12 cellular contexts compared by ENCODE assay signal in the genomic region with DNA sequence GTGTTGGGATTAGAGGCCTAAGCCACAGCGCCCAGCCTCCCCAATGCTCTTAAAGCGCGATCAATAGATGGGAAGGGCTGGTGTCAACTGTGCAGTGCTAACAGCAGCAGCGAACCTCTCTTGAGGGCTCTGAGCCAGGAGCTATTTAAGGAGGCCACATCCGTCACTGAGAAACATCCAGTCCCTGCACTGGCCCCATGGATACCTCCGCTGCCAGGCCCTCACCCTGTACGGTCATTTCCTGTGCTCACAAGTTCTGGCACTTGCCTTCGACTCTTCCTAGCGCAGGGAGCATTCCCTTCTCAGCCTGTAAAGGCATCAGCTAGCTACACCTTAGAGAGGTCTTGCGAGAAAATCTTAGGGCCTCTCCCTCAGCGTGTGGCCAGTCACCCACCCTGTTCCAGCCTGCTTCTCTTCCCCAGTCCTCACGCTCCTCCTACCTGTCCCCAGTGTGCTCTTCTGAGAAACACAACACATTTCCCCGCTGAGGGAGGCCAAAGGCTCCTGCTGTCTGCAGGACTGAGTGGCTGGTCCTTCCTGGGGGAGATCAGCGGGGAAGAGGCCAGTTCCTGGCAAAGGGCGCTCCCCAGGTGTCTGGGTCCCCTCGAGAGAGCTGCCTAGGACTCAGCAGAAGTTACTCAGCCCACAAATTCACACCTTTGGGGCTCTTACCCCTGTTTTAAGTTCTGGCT. TPM values are rescaled to one million over a fixed set of nuclear protein-coding genes. Genes with fewer than 3 reads are reported as not detected.
DNase-seq lines count a peak whose midpoint lies in the region; ATAC-seq and TF ChIP-seq lines count a peak whose summit lies in the region.
"Had no signal": no experiment of that assay in that cellular context is flagged by ENCODE, and none has a peak within 500 bp of the region (broad histone marks: within the 10 kb centered on the region; RNA-seq: fewer than 3 reads in every experiment).

No MANE protein-coding gene starts in this region.

- H3K4me1 ChIP-seq in esophagus muscularis mucosa: peaks cover 12 to 24% (median 14%) of the 10 kb centered on the region in 4 donors
- peaks cover 6% of the 10 kb centered on the region for H3K4me1 ChIP-seq in lower lobe of right lung
- peaks cover 0 to 13% (median 7%) of the 10 kb centered on the region in 4 donors for H3K4me1 ChIP-seq in stomach
- H3K4me1 ChIP-seq: BLaER1 had no signal

- peak; percentile 30 for TF ChIP-seq POLR2A in esophagus muscularis mucosa (IDR thresholded peaks at IDR 0.05; ENCODE audit: low read depth)
- TF ChIP-seq POLR2A in stomach (IDR thresholded peaks at IDR 0.05): peak in 1 of 4 donors; percentile 6

- H3K9me3 ChIP-seq in esophagus muscularis mucosa (peaks cover 0 to 10% (median 0%) of the 10 kb centered on the region in 4 donors), lower lobe of right lung (peaks cover 5% of the 10 kb centered on the region), stomach (peaks cover 0 to 5% (median 0%) of the 10 kb centered on the region in 4 donors)
- H3K9me3 ChIP-seq: BLaER1 had no signal

- H3K27me3 ChIP-seq in esophagus muscularis mucosa (no peaks in the 10 kb centered on the region), lower lobe of right lung (ENCODE audit: low read depth) (no peaks in the 10 kb centered on the region), stomach (no peaks in the 10 kb centered on the region)
- H3K27me3 ChIP-seq: BLaER1 had no signal

- peak overlapping the region; percentile 78 to 86 (median 82) for H3K27ac ChIP-seq in esophagus muscularis mucosa (replicated peaks in 1 of 4)
- H3K27ac ChIP-seq in lower lobe of right lung: peak overlapping the region; percentile 77
- peak overlapping the region in 4 of 5 donors; percentile 69 to 86 (median 74) for H3K27ac ChIP-seq in stomach
- H3K27ac ChIP-seq: BLaER1 had no signal

- no peak overlapping the region for H3K4me3 ChIP-seq in esophagus muscularis mucosa
- no peak overlapping the region for H3K4me3 ChIP-seq in lower lobe of right lung
- H3K4me3 ChIP-seq in stomach: no peak overlapping the region
- H3K4me3 ChIP-seq: BLaER1 had no signal

- WGBS in esophagus muscularis mucosa: 38% methylated on average over 16 of the region's 16 CpGs
- WGBS in stomach, 5 donors: 63 to 89% (median 76%) methylated on average over 16 of the region's 16 CpGs

- TF ChIP-seq EP300 in esophagus muscularis mucosa (IDR thresholded peaks at IDR 0.05): no peak
- TF ChIP-seq EP300 in stomach (IDR thresholded peaks at IDR 0.05): peak; percentile 51

- TF ChIP-seq CTCF in esophagus muscularis mucosa (IDR thresholded peaks at IDR 0.05) (no peak), lower lobe of right lung (IDR thresholded peaks at IDR 0.05) (no peak), stomach (IDR thresholded peaks at IDR 0.05) (no peak)

- ATAC-seq in SK-N-SH treated with all-trans-retinoic acid at 6 μM for 48 hours: peak; percentile 72
- peak; percentile 66 to 69 for ATAC-seq in lower lobe of right lung
- no peak for ATAC-seq in HG03457 (IDR thresholded peaks at IDR 0.05; ENCODE audit: unreplicated experiment)
- no peak for ATAC-seq in HG03045 (IDR thresholded peaks at IDR 0.05; ENCODE audit: unreplicated experiment)

- H3K36me3 ChIP-seq in esophagus muscularis mucosa (peaks cover 43 to 75% (median 55%) of the 10 kb centered on the region in 4 donors), lower lobe of right lung (peaks cover 86% of the 10 kb centered on the region), stomach (peaks cover 21 to 92% (median 85%) of the 10 kb centered on the region in 4 donors)

- DNase-seq in esophagus muscularis mucosa (ENCODE audit: extremely low spot score) (no peak), lower lobe of right lung (no peak), stomach (no peak), NCI-H1930 (lab: John Stamatoyannopoulos, UW) (no peak), T-helper 2 cell (no peak)
- DNase-seq: activated CD4-positive, alpha-beta T cell treated with anti-CD3 and anti-CD28 coated beads for 48 hours; NCI-H1105 treated with DMSO at 0.1 percent for 48 hours; NCI-H774 had no signal

- intact Hi-C loops in esophagus muscularis mucosa (cut with DNase I): no loop called here
- intact Hi-C loops in lower lobe of right lung (cut with DNase I): no loop called here
- intact Hi-C loops in stomach (cut with DNase I; ENCODE audit: low total_unique reads): no loop called here

TF ChIP-seq in SK-N-SH treated with all-trans-retinoic acid at 6 μM for 48 hours, 23 proteins besides CTCF, POLR2A, EP300 and RAD21 (continues in another document):
- TF ChIP-seq, protein P1, sequence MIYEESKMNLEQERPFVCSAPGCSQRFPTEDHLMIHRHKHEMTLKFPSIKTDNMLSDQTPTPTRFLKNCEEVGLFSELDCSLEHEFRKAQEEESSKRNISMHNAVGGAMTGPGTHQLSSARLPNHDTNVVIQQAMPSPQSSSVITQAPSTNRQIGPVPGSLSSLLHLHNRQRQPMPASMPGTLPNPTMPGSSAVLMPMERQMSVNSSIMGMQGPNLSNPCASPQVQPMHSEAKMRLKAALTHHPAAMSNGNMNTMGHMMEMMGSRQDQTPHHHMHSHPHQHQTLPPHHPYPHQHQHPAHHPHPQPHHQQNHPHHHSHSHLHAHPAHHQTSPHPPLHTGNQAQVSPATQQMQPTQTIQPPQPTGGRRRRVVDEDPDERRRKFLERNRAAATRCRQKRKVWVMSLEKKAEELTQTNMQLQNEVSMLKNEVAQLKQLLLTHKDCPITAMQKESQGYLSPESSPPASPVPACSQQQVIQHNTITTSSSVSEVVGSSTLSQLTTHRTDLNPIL (CRISPR knock-in tag; IDR thresholded peaks at IDR 0.05; ENCODE audit: low read depth): no peak
- TF ChIP-seq TCF4 (CRISPR knock-in tag; IDR thresholded peaks at IDR 0.05; ENCODE audit: borderline replicate concordance): no peak
- TF ChIP-seq GLIS3 (CRISPR knock-in tag; IDR thresholded peaks at IDR 0.05): no peak
- no peak for TF ChIP-seq BACH2 (CRISPR knock-in tag; IDR thresholded peaks at IDR 0.05; ENCODE audit: borderline replicate concordance)
- TF ChIP-seq, protein P2, sequence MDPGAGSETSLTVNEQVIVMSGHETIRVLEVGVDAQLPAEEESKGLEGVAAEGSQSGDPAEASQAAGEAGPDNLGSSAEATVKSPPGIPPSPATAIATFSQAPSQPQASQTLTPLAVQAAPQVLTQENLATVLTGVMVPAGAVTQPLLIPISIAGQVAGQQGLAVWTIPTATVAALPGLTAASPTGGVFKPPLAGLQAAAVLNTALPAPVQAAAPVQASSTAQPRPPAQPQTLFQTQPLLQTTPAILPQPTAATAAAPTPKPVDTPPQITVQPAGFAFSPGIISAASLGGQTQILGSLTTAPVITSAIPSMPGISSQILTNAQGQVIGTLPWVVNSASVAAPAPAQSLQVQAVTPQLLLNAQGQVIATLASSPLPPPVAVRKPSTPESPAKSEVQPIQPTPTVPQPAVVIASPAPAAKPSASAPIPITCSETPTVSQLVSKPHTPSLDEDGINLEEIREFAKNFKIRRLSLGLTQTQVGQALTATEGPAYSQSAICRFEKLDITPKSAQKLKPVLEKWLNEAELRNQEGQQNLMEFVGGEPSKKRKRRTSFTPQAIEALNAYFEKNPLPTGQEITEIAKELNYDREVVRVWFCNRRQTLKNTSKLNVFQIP (CRISPR knock-in tag; IDR thresholded peaks at IDR 0.05; ENCODE audit: borderline replicate concordance, low read depth): no peak
- TF ChIP-seq PPARA (CRISPR knock-in tag; IDR thresholded peaks at IDR 0.05; ENCODE audit: borderline replicate concordance): no peak
- no peak for TF ChIP-seq ZNF565 (CRISPR knock-in tag; conservative IDR thresholded peaks at IDR 0.05; ENCODE audit: low read depth)
- TF ChIP-seq ZNF8 (CRISPR knock-in tag; IDR thresholded peaks at IDR 0.05): no peak
- TF ChIP-seq, protein P3, sequence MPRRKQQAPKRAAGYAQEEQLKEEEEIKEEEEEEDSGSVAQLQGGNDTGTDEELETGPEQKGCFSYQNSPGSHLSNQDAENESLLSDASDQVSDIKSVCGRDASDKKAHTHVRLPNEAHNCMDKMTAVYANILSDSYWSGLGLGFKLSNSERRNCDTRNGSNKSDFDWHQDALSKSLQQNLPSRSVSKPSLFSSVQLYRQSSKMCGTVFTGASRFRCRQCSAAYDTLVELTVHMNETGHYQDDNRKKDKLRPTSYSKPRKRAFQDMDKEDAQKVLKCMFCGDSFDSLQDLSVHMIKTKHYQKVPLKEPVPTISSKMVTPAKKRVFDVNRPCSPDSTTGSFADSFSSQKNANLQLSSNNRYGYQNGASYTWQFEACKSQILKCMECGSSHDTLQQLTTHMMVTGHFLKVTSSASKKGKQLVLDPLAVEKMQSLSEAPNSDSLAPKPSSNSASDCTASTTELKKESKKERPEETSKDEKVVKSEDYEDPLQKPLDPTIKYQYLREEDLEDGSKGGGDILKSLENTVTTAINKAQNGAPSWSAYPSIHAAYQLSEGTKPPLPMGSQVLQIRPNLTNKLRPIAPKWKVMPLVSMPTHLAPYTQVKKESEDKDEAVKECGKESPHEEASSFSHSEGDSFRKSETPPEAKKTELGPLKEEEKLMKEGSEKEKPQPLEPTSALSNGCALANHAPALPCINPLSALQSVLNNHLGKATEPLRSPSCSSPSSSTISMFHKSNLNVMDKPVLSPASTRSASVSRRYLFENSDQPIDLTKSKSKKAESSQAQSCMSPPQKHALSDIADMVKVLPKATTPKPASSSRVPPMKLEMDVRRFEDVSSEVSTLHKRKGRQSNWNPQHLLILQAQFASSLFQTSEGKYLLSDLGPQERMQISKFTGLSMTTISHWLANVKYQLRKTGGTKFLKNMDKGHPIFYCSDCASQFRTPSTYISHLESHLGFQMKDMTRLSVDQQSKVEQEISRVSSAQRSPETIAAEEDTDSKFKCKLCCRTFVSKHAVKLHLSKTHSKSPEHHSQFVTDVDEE (CRISPR knock-in tag; IDR thresholded peaks at IDR 0.05): no peak
- TF ChIP-seq ZNF70 (CRISPR knock-in tag; IDR thresholded peaks at IDR 0.05): no peak
- no peak for TF ChIP-seq ZFP30 (CRISPR knock-in tag; IDR thresholded peaks at IDR 0.05)
- no peak for TF ChIP-seq TOX (CRISPR knock-in tag; IDR thresholded peaks at IDR 0.05; ENCODE audit: borderline replicate concordance)

RNA-seq across cellular contexts. Expression of a gene that starts 28.6 kb away (rescaled TPM):
- total RNA-seq in esophagus muscularis mucosa: 10 to 100 TPM; 37.6 to 65.4 (median 54.8) TPM
- total RNA-seq in lower lobe of right lung: 57.1 TPM
- total RNA-seq in stomach: 100 to 1,000 TPM in 1 of 5 donors, 10 to 100 TPM in 4; 44.3 to 227 (median 70.3) TPM
- polyA plus RNA-seq in stomach: 10 to 100 TPM; 22.3 to 65.3 (median 34.4) TPM

RNA-seq across cellular contexts. Expression of a gene that starts 28.8 kb away (rescaled TPM):
- 10 to 100 TPM; 11.2 to 20.0 (median 17.5) TPM for total RNA-seq in esophagus muscularis mucosa
- 32.9 TPM for total RNA-seq in lower lobe of right lung
- 10 to 100 TPM; 34.4 to 52.7 (median 34.5) TPM for total RNA-seq in stomach
- 1 to 10 TPM; 2.6 to 9.6 (median 5.9) TPM for polyA plus RNA-seq in stomach

Comparison
In these comparisons a context has a peak if more than half of its experiments do, and no peak if none do; other contexts are left out.
1. ATAC-seq: peak in SK-N-SH treated with all-trans-retinoic acid at 6 μM for 48 hours (single experiment) and lower lobe of right lung (2 of 2); none in HG03457 (single experiment) and HG03045 (single experiment).
2. Peak in every context shown above with its lines, with median percentiles within 50 percentile points of each other: H3K27ac ChIP-seq.